1 cellular context compared by ENCODE assay signal in genomic region chr11:124199702-124200101, GRCh38.
TF ChIP-seq lines count a peak whose summit lies in the region.

No MANE protein-coding gene starts in this region.

TF ChIP-seq in HepG2, 621 proteins besides CTCF, POLR2A, EP300 and RAD21:
- peak; percentile 93 for TF ChIP-seq CREB1 (IDR thresholded peaks at IDR 0.05)
- TF ChIP-seq CREB1 (CRISPR knock-in tag; IDR thresholded peaks at IDR 0.05), result no peak
- no peak for TF ChIP-seq HIC2 (CRISPR knock-in tag; IDR thresholded peaks at IDR 0.05; ENCODE audit: low read depth)
- TF ChIP-seq ATF7 (IDR thresholded peaks at IDR 0.05), result peak; percentile 99
- TF ChIP-seq ATF7 (CRISPR knock-in tag; IDR thresholded peaks at IDR 0.05), result no peak
TF ChIP-seq in HepG2: peak in this region for 2.
